ENCODE assay signal across 26 cellular contexts in the genomic region with DNA sequence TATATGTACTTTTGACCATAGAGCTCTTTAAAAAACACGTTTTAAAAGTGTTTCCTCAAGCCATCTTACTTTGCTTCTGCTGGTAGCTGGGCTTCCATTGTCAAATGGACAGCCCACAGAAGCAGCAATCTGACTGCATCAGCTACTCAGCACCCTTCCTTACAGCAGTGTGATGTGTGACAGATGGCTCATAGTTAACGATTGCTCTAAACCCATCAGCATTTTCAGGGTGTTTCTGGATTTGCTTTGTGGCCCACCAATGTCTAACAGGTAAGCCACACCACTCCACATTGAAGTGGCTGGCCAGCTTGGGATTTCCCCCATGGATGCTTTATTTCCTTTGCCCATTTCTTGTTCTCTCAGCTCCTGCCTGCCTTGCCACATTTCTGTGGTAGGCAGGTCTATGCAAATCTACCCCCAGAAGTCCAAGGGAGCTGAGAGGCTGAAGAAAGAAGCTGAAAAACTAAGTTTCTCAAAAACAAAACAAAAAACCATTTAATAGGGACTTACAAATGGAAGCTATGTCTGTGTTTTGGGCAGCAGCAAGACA.
"Had no signal": no experiment of that assay in that cellular context is flagged by ENCODE, and none has a peak within 500 bp of the region (broad histone marks: within the 10 kb centered on the region; RNA-seq: fewer than 3 reads in every experiment).

No MANE protein-coding gene starts in this region.

- H3K36me3 ChIP-seq: esophagus muscularis mucosa, lower lobe of right lung, ovary, sigmoid colon, thoracic aorta, tibial nerve, upper lobe of left lung had no signal

- H3K4me3 ChIP-seq: esophagus muscularis mucosa, lower lobe of right lung, ovary, psoas muscle, sigmoid colon, thoracic aorta, tibial nerve, upper lobe of left lung had no signal

- H3K4me1 ChIP-seq: esophagus muscularis mucosa, lower lobe of right lung, psoas muscle, sigmoid colon, tibial nerve, upper lobe of left lung had no signal

- FAIRE-seq: endothelial cell of umbilical vein, urothelium cell line had no signal

- H3K27me3 ChIP-seq: esophagus muscularis mucosa, ovary, sigmoid colon, tibial nerve, upper lobe of left lung had no signal

- DNase-seq: cortex of kidney; effector CD4-positive, alpha-beta T cell; foreskin keratinocyte; hypothalamus; immature natural killer cell; islet precursor cell; kidney glomerular epithelial cell; left ventricle myocardium superior; lower lobe of right lung; natural killer cell; occipital lobe; ovary; posterior cingulate gyrus; psoas muscle; right cardiac atrium; sigmoid colon; stimulated activated CD4-positive, alpha-beta T cell treated with anti-CD3 and anti-CD28 coated beads, Interleukin-2, amount 100 ng/mL, for 24 hours; stimulated activated CD4-positive, alpha-beta T cell treated with anti-CD3 and anti-CD28 coated beads, Interleukin-4, amount 100 ng/mL, for 24 hours; stimulated activated naive CD4-positive, alpha-beta T cell treated with Interleukin-2 at 50 U/mL for 16 hours; upper lobe of left lung had no signal

- H3K9me3 ChIP-seq: psoas muscle had no signal

- H3K27ac ChIP-seq: esophagus muscularis mucosa, foreskin keratinocyte, lower lobe of right lung, ovary, psoas muscle, sigmoid colon, thoracic aorta, tibial nerve, upper lobe of left lung had no signal

- ATAC-seq: foreskin keratinocyte; left ventricle myocardium superior; lower lobe of right lung; natural killer cell; psoas muscle; right cardiac atrium; stimulated activated effector memory CD8-positive, alpha-beta T cell treated with anti-CD3 and anti-CD28 coated beads, Interleukin-12 subunit alpha, Interleukin-12 subunit beta, amount 100 ng/mL, for 72 hours had no signal
